Comparison of ENCODE assay signal across 8 cellular contexts in genomic region chr1:6025269-6026094, GRCh38. TPM values are rescaled to one million over a fixed set of nuclear protein-coding genes. Genes with fewer than 3 reads are reported as not detected.
DNase-seq lines count a peak whose midpoint lies in the region; ATAC-seq and TF ChIP-seq lines count a peak whose summit lies in the region.

No MANE protein-coding gene starts in this region.

- H3K27ac ChIP-seq in parathyroid adenoma = no peak overlapping the region

- H3K27ac Mint-ChIP-seq in central memory CD8-positive, alpha-beta T cell (ENCODE audit: low read depth) = peak overlapping the region; percentile 94

- H3K4me2 ChIP-seq in parathyroid adenoma (ENCODE audit: low read length) = peak overlapping the region; percentile 82

- no peaks in the 10 kb centered on the region for H3K79me2 ChIP-seq in parathyroid adenoma

- peak overlapping the region; percentile 50 for H2AFZ ChIP-seq in parathyroid adenoma

- H3K9me3 ChIP-seq in parathyroid adenoma (ENCODE audit: control insufficient read depth, low read length) = no peaks in the 10 kb centered on the region

- peaks cover 52% of the 10 kb centered on the region for H3K4me1 Mint-ChIP-seq in central memory CD8-positive, alpha-beta T cell

- H3K27me3 ChIP-seq in parathyroid adenoma (ENCODE audit: control insufficient read depth, insufficient read depth, low read length) = no peaks in the 10 kb centered on the region

- no peaks in the 10 kb centered on the region for H3K9me3 Mint-ChIP-seq in central memory CD8-positive, alpha-beta T cell

- no peaks in the 10 kb centered on the region for H3K36me3 ChIP-seq in parathyroid adenoma (ENCODE audit: control insufficient read depth, insufficient read depth, low read length)

- H3K9ac ChIP-seq in parathyroid adenoma = no peak overlapping the region

- ATAC-seq in central memory CD8-positive, alpha-beta T cell (replicated peaks; ENCODE audit: extremely low read depth, poor library complexity, severe bottlenecking) = no peak
- ATAC-seq in GM18909 (IDR thresholded peaks at IDR 0.05; ENCODE audit: poor library complexity, unreplicated experiment) (no peak), GM18870 (IDR thresholded peaks at IDR 0.05; ENCODE audit: unreplicated experiment) (no peak), HG03342 (IDR thresholded peaks at IDR 0.05; ENCODE audit: unreplicated experiment) (no peak)

- peak; percentile 20 for DNase-seq in DMS53 treated with DMSO at 0.1 percent for 48 hours (lab: John Stamatoyannopoulos, UW; ENCODE audit: unreplicated experiment)
- peak; percentile 52 for DNase-seq in M059J (ENCODE audit: low read depth)
- DNase-seq in central memory CD8-positive, alpha-beta T cell (ENCODE audit: low spot score in 2 of 2) = no peak
- no peak for DNase-seq in NCI-H146 (lab: John Stamatoyannopoulos, UW)

- no peaks in the 10 kb centered on the region for H3K27me3 Mint-ChIP-seq in central memory CD8-positive, alpha-beta T cell

- TF ChIP-seq CTCF in parathyroid adenoma (IDR thresholded peaks at IDR 0.05) = no peak

- H3K4me3 ChIP-seq in parathyroid adenoma (ENCODE audit: low read depth, low read length) = peak overlapping the region; percentile 44

- no peaks in the 10 kb centered on the region for H3K4me1 ChIP-seq in parathyroid adenoma

- peak overlapping the region; percentile 92 for H3K4me3 Mint-ChIP-seq in central memory CD8-positive, alpha-beta T cell

- H3K36me3 Mint-ChIP-seq in central memory CD8-positive, alpha-beta T cell (ENCODE audit: insufficient read depth) = peaks cover 27% of the 10 kb centered on the region

RNA-seq across cellular contexts. Expression of gene KCNAB2, which starts 20.2 kb away (rescaled TPM):
- 9.2 and 13.7 TPM in 2 replicates for total RNA-seq in M059J (2014; rRNA removed; shearing (Covaris generic))

RNA-seq across cellular contexts. Expression of gene NPHP4, which starts 33.3 kb away (rescaled TPM):
- 5.4 and 7.8 TPM in 2 replicates for total RNA-seq in M059J (2014; rRNA removed; shearing (Covaris generic))

Comparison
In these comparisons a context has a peak if more than half of its experiments do, and no peak if none do; other contexts are left out.
1. DNase-seq: peak in DMS53 treated with DMSO at 0.1 percent for 48 hours (single experiment) and M059J (single experiment); none in central memory CD8-positive, alpha-beta T cell (0 of 2) and NCI-H146 (single experiment).